Comparison of ENCODE assay signal across 1 cellular context in the genomic region with DNA sequence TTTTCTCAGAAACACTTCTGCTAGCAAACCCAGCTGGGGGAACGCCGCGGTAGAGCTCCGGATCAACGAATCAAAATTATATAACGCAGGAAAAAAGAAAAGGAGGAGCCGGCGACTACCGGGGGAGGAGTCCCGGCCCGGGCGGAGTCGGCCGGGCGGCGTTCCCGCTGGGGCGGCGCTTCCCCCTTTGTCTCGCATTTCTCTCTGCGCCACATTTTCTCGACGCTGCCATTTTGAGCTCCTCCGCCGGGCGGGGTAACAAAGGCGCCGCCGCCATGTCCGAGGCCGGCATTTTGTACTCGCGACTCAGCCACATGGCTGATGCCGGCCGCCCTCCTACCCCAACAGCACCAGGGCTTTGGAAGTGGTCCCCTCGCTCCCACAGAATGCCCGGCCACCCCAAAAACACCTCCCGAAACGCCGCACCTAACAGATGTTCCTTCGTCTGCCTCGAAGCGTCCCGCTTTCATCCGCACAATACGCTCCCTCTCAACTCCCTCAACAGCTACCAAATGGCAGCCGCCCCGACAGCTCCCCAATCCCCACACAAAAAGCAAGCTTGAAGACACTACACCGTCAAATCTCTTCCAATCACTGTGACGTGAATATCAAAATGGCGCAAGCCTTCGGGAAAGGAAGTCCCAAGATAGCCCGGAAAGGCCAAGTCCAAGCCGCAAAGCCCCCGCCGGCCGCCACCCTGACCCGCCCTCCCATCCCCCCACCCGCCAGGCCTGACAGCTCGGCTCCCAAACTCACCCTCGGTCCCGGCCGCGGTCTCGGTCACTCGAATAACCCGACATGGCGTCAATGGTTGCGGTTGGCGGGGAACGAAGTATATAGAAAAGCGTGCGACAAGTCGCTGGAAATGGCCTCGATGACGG.
A peak's percentile ranks its signal among the peaks of the same experiment; 100 is the strongest.
TF ChIP-seq lines count a peak whose summit lies in the region.

No MANE protein-coding gene starts in this region.

TF ChIP-seq in WTC11, 78 proteins besides CTCF, POLR2A, EP300 and RAD21 (continued from another document):
- TF ChIP-seq, protein P1, sequence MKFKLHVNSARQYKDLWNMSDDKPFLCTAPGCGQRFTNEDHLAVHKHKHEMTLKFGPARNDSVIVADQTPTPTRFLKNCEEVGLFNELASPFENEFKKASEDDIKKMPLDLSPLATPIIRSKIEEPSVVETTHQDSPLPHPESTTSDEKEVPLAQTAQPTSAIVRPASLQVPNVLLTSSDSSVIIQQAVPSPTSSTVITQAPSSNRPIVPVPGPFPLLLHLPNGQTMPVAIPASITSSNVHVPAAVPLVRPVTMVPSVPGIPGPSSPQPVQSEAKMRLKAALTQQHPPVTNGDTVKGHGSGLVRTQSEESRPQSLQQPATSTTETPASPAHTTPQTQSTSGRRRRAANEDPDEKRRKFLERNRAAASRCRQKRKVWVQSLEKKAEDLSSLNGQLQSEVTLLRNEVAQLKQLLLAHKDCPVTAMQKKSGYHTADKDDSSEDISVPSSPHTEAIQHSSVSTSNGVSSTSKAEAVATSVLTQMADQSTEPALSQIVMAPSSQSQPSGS (CRISPR knock-in tag; IDR thresholded peaks at IDR 0.05; ENCODE audit: borderline replicate concordance, low read depth), result no peak
- TF ChIP-seq, protein P2, sequence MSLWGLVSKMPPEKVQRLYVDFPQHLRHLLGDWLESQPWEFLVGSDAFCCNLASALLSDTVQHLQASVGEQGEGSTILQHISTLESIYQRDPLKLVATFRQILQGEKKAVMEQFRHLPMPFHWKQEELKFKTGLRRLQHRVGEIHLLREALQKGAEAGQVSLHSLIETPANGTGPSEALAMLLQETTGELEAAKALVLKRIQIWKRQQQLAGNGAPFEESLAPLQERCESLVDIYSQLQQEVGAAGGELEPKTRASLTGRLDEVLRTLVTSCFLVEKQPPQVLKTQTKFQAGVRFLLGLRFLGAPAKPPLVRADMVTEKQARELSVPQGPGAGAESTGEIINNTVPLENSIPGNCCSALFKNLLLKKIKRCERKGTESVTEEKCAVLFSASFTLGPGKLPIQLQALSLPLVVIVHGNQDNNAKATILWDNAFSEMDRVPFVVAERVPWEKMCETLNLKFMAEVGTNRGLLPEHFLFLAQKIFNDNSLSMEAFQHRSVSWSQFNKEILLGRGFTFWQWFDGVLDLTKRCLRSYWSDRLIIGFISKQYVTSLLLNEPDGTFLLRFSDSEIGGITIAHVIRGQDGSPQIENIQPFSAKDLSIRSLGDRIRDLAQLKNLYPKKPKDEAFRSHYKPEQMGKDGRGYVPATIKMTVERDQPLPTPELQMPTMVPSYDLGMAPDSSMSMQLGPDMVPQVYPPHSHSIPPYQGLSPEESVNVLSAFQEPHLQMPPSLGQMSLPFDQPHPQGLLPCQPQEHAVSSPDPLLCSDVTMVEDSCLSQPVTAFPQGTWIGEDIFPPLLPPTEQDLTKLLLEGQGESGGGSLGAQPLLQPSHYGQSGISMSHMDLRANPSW (CRISPR knock-in tag; conservative IDR thresholded peaks at IDR 0.05; ENCODE audit: low read depth), result no peak
- TF ChIP-seq, protein P3, sequence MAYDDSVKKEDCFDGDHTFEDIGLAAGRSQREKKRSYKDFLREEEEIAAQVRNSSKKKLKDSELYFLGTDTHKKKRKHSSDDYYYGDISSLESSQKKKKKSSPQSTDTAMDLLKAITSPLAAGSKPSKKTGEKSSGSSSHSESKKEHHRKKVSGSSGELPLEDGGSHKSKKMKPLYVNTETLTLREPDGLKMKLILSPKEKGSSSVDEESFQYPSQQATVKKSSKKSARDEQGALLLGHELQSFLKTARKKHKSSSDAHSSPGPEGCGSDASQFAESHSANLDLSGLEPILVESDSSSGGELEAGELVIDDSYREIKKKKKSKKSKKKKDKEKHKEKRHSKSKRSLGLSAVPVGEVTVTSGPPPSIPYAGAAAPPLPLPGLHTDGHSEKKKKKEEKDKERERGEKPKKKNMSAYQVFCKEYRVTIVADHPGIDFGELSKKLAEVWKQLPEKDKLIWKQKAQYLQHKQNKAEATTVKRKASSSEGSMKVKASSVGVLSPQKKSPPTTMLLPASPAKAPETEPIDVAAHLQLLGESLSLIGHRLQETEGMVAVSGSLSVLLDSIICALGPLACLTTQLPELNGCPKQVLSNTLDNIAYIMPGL (CRISPR knock-in tag; IDR thresholded peaks at IDR 0.05), result 0 out of 2 replicates have a peak, but pooled peaks have one; percentile 19
- TF ChIP-seq, protein P4, sequence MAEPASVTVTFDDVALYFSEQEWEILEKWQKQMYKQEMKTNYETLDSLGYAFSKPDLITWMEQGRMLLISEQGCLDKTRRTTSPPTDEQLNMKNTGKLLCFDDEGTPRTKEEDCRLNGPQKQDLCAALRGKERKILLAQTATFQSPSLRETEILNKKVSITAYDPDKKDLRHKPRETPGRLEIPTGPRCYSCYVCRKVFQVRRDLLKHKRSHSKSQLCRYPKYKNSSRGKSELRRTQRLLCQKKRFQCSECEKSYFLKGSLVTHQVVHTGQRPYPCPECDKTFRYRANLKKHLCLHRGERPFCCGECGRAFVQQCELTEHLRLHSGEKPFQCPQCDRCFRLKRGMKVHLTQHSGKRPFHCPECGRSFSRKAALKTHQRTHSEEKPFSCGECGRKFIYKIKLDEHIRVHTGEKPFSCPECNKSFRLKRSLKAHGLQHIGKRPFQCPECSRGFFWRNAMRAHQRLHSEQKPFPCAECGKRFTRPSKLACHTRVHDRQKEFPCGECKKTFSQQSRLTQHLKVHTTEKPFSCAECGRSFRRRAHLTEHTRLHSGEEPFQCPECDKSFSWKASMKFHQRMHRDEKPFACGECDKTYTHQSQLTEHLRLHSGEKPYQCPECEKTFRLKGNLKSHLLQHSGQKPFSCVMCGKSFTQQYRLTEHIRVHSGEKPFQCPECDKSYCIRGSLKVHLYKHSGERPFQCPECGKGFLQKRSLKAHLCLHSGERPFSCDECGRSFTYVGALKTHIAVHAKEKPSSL (CRISPR knock-in tag; conservative IDR thresholded peaks at IDR 0.05), result peak; percentile 64; the same call in 1 of the 2 replicates
- no peak for TF ChIP-seq FOXP4 (CRISPR knock-in tag; IDR thresholded peaks at IDR 0.05)
- TF ChIP-seq SOX15 (CRISPR knock-in tag; IDR thresholded peaks at IDR 0.05), result no peak
- TF ChIP-seq SP1 (CRISPR knock-in tag; conservative IDR thresholded peaks at IDR 0.05), result no peak
- no peak for TF ChIP-seq TEAD4 (CRISPR knock-in tag; IDR thresholded peaks at IDR 0.05)
- TF ChIP-seq SMAD3 (CRISPR knock-in tag; IDR thresholded peaks at IDR 0.05; ENCODE audit: borderline replicate concordance), result no peak
- TF ChIP-seq, protein P5, sequence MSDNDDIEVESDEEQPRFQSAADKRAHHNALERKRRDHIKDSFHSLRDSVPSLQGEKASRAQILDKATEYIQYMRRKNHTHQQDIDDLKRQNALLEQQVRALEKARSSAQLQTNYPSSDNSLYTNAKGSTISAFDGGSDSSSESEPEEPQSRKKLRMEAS (CRISPR knock-in tag; IDR thresholded peaks at IDR 0.05), result peak; percentile 76; the same call in 1 of the 2 replicates
- TF ChIP-seq ELF4 (CRISPR knock-in tag; IDR thresholded peaks at IDR 0.05; ENCODE audit: low read depth), result no peak
- no peak for TF ChIP-seq IRF2 (CRISPR knock-in tag; IDR thresholded peaks at IDR 0.05; ENCODE audit: borderline replicate concordance, low read depth)
- TF ChIP-seq, protein P6, sequence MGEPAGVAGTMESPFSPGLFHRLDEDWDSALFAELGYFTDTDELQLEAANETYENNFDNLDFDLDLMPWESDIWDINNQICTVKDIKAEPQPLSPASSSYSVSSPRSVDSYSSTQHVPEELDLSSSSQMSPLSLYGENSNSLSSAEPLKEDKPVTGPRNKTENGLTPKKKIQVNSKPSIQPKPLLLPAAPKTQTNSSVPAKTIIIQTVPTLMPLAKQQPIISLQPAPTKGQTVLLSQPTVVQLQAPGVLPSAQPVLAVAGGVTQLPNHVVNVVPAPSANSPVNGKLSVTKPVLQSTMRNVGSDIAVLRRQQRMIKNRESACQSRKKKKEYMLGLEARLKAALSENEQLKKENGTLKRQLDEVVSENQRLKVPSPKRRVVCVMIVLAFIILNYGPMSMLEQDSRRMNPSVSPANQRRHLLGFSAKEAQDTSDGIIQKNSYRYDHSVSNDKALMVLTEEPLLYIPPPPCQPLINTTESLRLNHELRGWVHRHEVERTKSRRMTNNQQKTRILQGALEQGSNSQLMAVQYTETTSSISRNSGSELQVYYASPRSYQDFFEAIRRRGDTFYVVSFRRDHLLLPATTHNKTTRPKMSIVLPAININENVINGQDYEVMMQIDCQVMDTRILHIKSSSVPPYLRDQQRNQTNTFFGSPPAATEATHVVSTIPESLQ (CRISPR knock-in tag; IDR thresholded peaks at IDR 0.05), result no peak; the same call in 1 of the 2 replicates
- TF ChIP-seq CREM (CRISPR knock-in tag; IDR thresholded peaks at IDR 0.05), result peak; percentile 42; the same call in 1 of the 2 replicates
- TF ChIP-seq ZNF396 (CRISPR knock-in tag; IDR thresholded peaks at IDR 0.05; ENCODE audit: borderline replicate concordance), result no peak
- 0 out of 2 replicates have a peak, but pooled peaks have one; percentile 58 for TF ChIP-seq ERG (CRISPR knock-in tag; IDR thresholded peaks at IDR 0.05)
- TF ChIP-seq, protein P7, sequence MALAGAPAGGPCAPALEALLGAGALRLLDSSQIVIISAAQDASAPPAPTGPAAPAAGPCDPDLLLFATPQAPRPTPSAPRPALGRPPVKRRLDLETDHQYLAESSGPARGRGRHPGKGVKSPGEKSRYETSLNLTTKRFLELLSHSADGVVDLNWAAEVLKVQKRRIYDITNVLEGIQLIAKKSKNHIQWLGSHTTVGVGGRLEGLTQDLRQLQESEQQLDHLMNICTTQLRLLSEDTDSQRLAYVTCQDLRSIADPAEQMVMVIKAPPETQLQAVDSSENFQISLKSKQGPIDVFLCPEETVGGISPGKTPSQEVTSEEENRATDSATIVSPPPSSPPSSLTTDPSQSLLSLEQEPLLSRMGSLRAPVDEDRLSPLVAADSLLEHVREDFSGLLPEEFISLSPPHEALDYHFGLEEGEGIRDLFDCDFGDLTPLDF (CRISPR knock-in tag; IDR thresholded peaks at IDR 0.05), result no peak
- TF ChIP-seq, protein P8, sequence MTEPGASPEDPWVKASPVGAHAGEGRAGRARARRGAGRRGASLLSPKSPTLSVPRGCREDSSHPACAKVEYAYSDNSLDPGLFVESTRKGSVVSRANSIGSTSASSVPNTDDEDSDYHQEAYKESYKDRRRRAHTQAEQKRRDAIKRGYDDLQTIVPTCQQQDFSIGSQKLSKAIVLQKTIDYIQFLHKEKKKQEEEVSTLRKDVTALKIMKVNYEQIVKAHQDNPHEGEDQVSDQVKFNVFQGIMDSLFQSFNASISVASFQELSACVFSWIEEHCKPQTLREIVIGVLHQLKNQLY (CRISPR knock-in tag; IDR thresholded peaks at IDR 0.05), result no peak
- TF ChIP-seq, protein P9, sequence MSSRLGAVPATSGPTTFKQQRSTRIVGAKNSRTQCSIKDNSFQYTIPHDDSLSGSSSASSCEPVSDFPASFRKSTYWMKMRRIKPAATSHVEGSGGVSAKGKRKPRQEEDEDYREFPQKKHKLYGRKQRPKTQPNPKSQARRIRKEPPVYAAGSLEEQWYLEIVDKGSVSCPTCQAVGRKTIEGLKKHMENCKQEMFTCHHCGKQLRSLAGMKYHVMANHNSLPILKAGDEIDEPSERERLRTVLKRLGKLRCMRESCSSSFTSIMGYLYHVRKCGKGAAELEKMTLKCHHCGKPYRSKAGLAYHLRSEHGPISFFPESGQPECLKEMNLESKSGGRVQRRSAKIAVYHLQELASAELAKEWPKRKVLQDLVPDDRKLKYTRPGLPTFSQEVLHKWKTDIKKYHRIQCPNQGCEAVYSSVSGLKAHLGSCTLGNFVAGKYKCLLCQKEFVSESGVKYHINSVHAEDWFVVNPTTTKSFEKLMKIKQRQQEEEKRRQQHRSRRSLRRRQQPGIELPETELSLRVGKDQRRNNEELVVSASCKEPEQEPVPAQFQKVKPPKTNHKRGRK (CRISPR knock-in tag; IDR thresholded peaks at IDR 0.05; ENCODE audit: borderline replicate concordance), result no peak
- peak; percentile 88 for TF ChIP-seq NFATC4 (CRISPR knock-in tag; IDR thresholded peaks at IDR 0.05)
- TF ChIP-seq USF2 (CRISPR knock-in tag; IDR thresholded peaks at IDR 0.05), result 0 out of 2 replicates have a peak, but pooled peaks have one; percentile 19
- TF ChIP-seq NFE2L1 (CRISPR knock-in tag; IDR thresholded peaks at IDR 0.05), result no peak
- no peak for TF ChIP-seq FOXJ3 (CRISPR knock-in tag; IDR thresholded peaks at IDR 0.05; ENCODE audit: borderline replicate concordance)
- TF ChIP-seq ZNF219 (CRISPR knock-in tag; IDR thresholded peaks at IDR 0.05; ENCODE audit: borderline replicate concordance), result no peak
- no peak for TF ChIP-seq MYBL2 (CRISPR knock-in tag; IDR thresholded peaks at IDR 0.05)
- TF ChIP-seq, protein P10, sequence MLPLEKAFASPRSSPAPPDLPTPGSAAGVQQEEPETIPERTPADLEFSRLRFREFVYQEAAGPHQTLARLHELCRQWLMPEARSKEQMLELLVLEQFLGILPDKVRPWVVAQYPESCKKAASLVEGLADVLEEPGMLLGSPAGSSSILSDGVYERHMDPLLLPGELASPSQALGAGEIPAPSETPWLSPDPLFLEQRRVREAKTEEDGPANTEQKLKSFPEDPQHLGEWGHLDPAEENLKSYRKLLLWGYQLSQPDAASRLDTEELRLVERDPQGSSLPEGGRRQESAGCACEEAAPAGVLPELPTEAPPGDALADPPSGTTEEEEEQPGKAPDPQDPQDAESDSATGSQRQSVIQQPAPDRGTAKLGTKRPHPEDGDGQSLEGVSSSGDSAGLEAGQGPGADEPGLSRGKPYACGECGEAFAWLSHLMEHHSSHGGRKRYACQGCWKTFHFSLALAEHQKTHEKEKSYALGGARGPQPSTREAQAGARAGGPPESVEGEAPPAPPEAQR (CRISPR knock-in tag; IDR thresholded peaks at IDR 0.05), result no peak
